8 cellular contexts compared by ENCODE assay signal in the genomic region with DNA sequence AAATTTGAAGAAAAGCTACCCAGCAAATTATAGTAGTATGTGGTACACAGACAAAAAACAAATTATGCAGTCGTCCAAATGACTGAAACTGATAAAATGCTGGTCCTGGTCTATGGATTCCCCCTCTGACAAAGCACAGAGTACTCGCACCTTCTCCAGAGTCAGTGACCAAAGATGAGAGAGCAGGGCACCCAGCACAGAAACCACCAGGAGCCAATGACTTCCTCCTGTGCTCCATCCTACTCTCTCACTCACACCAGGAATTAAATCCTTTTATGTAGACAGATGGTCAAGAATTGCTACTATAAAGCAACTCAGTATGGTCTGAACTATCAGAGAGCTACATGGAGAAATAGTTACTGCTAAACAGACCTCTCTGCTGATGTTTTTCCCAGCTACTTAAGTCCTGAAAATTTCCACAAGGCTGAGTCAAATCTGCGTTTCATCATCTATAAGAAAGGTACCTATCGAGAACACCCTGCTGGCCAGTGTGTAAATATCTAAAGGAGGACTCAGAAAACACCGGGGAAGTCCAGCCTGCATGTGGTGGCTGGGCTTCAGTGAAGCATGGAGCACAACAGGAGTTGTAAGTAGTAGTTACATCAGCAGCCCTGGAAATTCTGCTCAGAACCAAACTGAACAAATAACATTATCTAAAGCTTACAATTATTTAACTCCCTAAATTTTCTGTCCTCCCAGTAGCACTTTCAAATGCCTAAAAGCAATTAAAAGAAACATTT.
DNase-seq lines count a peak whose midpoint lies in the region; ATAC-seq and TF ChIP-seq lines count a peak whose summit lies in the region.
"Not testable (repeated sequence)": the region's sequence is repeated elsewhere in the genome, so short reads cannot be mapped to it uniquely, and the experiment has no call there.

No MANE protein-coding gene starts in this region.

- peak; percentile 84 for ATAC-seq in GM18508 (IDR thresholded peaks at IDR 0.05; ENCODE audit: insufficient read depth, unreplicated experiment)
- peak; percentile 86 for ATAC-seq in GM19395 (IDR thresholded peaks at IDR 0.05; ENCODE audit: unreplicated experiment)
- peak; percentile 85 for ATAC-seq in GM21717 (IDR thresholded peaks at IDR 0.05; ENCODE audit: unreplicated experiment)
- ATAC-seq in HG02884 (IDR thresholded peaks at IDR 0.05; ENCODE audit: unreplicated experiment): peak; percentile 88
- peak; percentile 93 for ATAC-seq in HG03196 (IDR thresholded peaks at IDR 0.05; ENCODE audit: unreplicated experiment)

- H3K4me1 ChIP-seq in thyroid gland: not testable (repeated sequence)

- intact Hi-C loops in thyroid gland (cut with DNase I): not testable (repeated sequence)

- WGBS in thyroid gland, 2 donors: 38 to 48% methylated on average over 5 of the region's 5 CpGs

- not testable (repeated sequence) for H3K27ac ChIP-seq in thyroid gland

- H3K9me3 ChIP-seq in thyroid gland: not testable (repeated sequence)

- H3K4me3 ChIP-seq in epithelial cell of esophagus (ENCODE audit: low read length); thyroid gland (replicated peaks in 1 of 3): not testable (repeated sequence)

- H3K27me3 ChIP-seq in thyroid gland: not testable (repeated sequence)

- DNase-seq in NCI-H524 (lab: John Stamatoyannopoulos, UW): peak; percentile 4 to 54
- peak; percentile 41 for DNase-seq in epithelial cell of esophagus (ENCODE audit: low read depth)
- DNase-seq in thyroid gland: peak; percentile 42 to 51

- not testable (repeated sequence) for TF ChIP-seq CTCF in epithelial cell of esophagus (IDR thresholded peaks at IDR 0.05; ENCODE audit: insufficient read depth, low read depth, low read length, missing control alignments); thyroid gland (IDR thresholded peaks at IDR 0.05)

- not testable (repeated sequence) for TF ChIP-seq POLR2A in thyroid gland (IDR thresholded peaks at IDR 0.05)

- H3K36me3 ChIP-seq in thyroid gland: not testable (repeated sequence)
